ENCODE assay signal across 8 cellular contexts in genomic region chr19:7394728-7395359, GRCh38. TPM values are rescaled to one million over a fixed set of nuclear protein-coding genes. Genes with fewer than 3 reads are reported as not detected.
DNase-seq lines count a peak whose midpoint lies in the region; ATAC-seq, FAIRE-seq and TF ChIP-seq lines count a peak whose summit lies in the region.

No MANE protein-coding gene starts in this region.

- H3K4me3 ChIP-seq in A673 (ENCODE audit: low read depth, low read length, poor library complexity, severe bottlenecking) (peak overlapping the region; percentile 96), kidney (ENCODE audit: low read length in 2 of 2) (peak overlapping the region; percentile 76 to 93)

- ATAC-seq in GM18867 (IDR thresholded peaks at IDR 0.05; ENCODE audit: unreplicated experiment) (peak; percentile 69), HG03139 (IDR thresholded peaks at IDR 0.05; ENCODE audit: unreplicated experiment) (peak; percentile 57)

- no peaks in the 10 kb centered on the region for H3K27me3 ChIP-seq in A673 (replicated peaks; ENCODE audit: insufficient read depth, low read depth, low read length, poor library complexity)

- TF ChIP-seq CTCF in A673 (conservative IDR thresholded peaks at IDR 0.05; ENCODE audit: low read depth, low read length), result 0 out of 2 replicates have a peak, but pooled peaks have one; percentile 25
- TF ChIP-seq CTCF in kidney (IDR thresholded peaks at IDR 0.05; ENCODE audit: borderline replicate concordance, extremely low read depth, insufficient read depth), result peak; percentile 1

- H3K27ac ChIP-seq in A673 (ENCODE audit: low read depth, low read length, poor library complexity, severe bottlenecking), result peak overlapping the region; percentile 82
- peak overlapping the region; percentile 67 for H3K27ac ChIP-seq in kidney (ENCODE audit: low read depth in 2 of 2, low read length in 2 of 2)

- H3K36me3 ChIP-seq in A673 (ENCODE audit: insufficient read depth, low read length, poor library complexity, severe bottlenecking) (no peaks in the 10 kb centered on the region), kidney (ENCODE audit: control insufficient read depth in 1 of 2, insufficient read depth in 2 of 2, low read length in 2 of 2) (no peaks in the 10 kb centered on the region)

- FAIRE-seq in kidney (lab: Jason Lieb, UNC), result no peak

- H3K4me1 ChIP-seq in A673 (ENCODE audit: insufficient read depth, low read length, poor library complexity, severe bottlenecking), result peaks cover 6% of the 10 kb centered on the region
- peaks cover 7 to 12% of the 10 kb centered on the region in 2 donors for H3K4me1 ChIP-seq in kidney (ENCODE audit: control insufficient read depth in 1 of 2, insufficient read depth in 1 of 2, low read depth in 1 of 2, low read length in 2 of 2)

- POLR2A ChIA-PET in A673 (lab: Charles Lee; ENCODE audit: low non-redundant PET), result interaction anchor here (0.6 kb wide), 2 partner anchors 866 to 1150 kb away, joined by 4 to 7 read pairs; no protein-coding TSS in a partner anchor

- H3K9me3 ChIP-seq in A673 (ENCODE audit: low read depth, low read length, poor library complexity, severe bottlenecking) (no peaks in the 10 kb centered on the region), kidney (ENCODE audit: control insufficient read depth in 1 of 2, low read length in 2 of 2) (no peaks in the 10 kb centered on the region)

- CTCF ChIA-PET in A673 (lab: Charles Lee), result interaction anchor here (1.0 kb wide), 1 partner anchor 103 kb away, joined by 3 read pairs; a partner anchor contains a TSS

- H3K9ac ChIP-seq in kidney (ENCODE audit: low read length in 2 of 2), result peak overlapping the region; percentile 79 to 92

- DNase-seq in A673 (ENCODE audit: low spot score) (peak; percentile 89), NCI-H345 treated with DMSO at 0.1 percent for 48 hours (lab: John Stamatoyannopoulos, UW; ENCODE audit: unreplicated experiment) (peak; percentile 60), cerebellar nuclear complex (lab: John Stamatoyannopoulos, UW) (peak; percentile 31 to 56), kidney (peak; percentile 96)
- DNase-seq in activated CD4-positive, alpha-beta T cell treated with anti-CD3 and anti-CD28 coated beads for 1 hour, result peak; percentile 87
- DNase-seq in stimulated activated CD4-positive, alpha-beta T cell treated with anti-CD3 and anti-CD28 coated beads, Interleukin-12 subunit alpha, Interleukin-12 subunit beta, amount 100 ng/mL, for 4 hours, result peak; percentile 84

- intact Hi-C loops in A673 (cut with micrococcal nuclease; ENCODE audit: unreplicated experiment), result loop anchor here (10.0 kb wide), 1 partner anchor 140 kb away; the partner anchor contains the start of gene PNPLA6
- intact Hi-C loops in kidney (cut with DNase I), result no loop called here

- no TSS peak for BruUV-seq in A673 (replicated peaks; lab: Mats Ljungman, UMichigan)

RNA-seq across cellular contexts. Expression of gene ARHGEF18, which starts 46.1 kb away (rescaled TPM):
- total RNA-seq in A673 (2021) (33.4 and 34.9 TPM in 2 replicates), kidney (42.6 TPM)
- 18.5 TPM for polyA plus RNA-seq in kidney (ENCODE audit: insufficient read depth, low read depth, low replicate concordance)

Comparison
In these comparisons a context has a peak if more than half of its experiments do, and no peak if none do; other contexts are left out.
1. Peak in every context shown above with its lines: DNase-seq, ATAC-seq, H3K4me3 ChIP-seq and H3K27ac ChIP-seq.
2. DNase-seq: peak in every context shown above with its lines; median percentile 96 in kidney; 89 in A673; 87 in activated CD4-positive, alpha-beta T cell treated with anti-CD3 and anti-CD28 coated beads for 1 hour; 84 in stimulated activated CD4-positive, alpha-beta T cell treated with anti-CD3 and anti-CD28 coated beads, Interleukin-12 subunit alpha, Interleukin-12 subunit beta, amount 100 ng/mL, for 4 hours; 60 in NCI-H345 treated with DMSO at 0.1 percent for 48 hours; 44 in cerebellar nuclear complex.